Comparison of ENCODE assay signal across 25 cellular contexts in the genomic region with DNA sequence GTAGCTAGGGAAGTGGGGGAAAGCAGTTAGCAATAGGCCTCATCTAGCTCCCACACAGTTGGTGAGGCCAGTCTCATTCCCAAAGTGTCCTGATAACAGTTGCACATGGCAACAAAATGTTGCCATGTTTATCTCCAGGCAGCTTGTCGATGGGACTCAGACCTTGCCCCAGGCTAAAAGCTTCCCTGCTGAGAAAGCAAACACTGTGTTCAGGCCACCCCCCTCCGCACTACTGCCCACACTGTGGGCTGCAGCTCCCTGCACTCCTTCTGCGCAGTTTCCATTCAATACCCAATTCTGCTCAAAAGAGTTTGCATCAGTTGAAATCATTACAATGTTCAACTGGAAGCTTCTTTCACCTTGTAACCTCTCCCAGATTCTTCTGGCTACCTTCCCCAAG.
"Had no signal": no experiment of that assay in that cellular context is flagged by ENCODE, and none has a peak within 500 bp of the region (broad histone marks: within the 10 kb centered on the region; RNA-seq: fewer than 3 reads in every experiment).

No MANE protein-coding gene starts in this region.

- H3K4me1 ChIP-seq: adrenal gland, breast epithelium, Peyer's patch, SJCRH30 had no signal

- H3K36me3 ChIP-seq: adrenal gland, breast epithelium, Peyer's patch, SJCRH30 had no signal

- DNase-seq: activated CD4-positive, alpha-beta T cell treated with anti-CD3 and anti-CD28 coated beads for 48 hours; activated CD4-positive, alpha-beta T cell treated with anti-CD3 and anti-CD28 coated beads, Interleukin-2, amount 50 U/mL, for 4 hours; activated CD4-positive, CD25-positive, alpha-beta regulatory T cell treated with anti-CD3 and anti-CD28 coated beads, Interleukin-2, amount 50 U/mL, for 72 hours; activated CD8-positive, alpha-beta memory T cell treated with anti-CD3 and anti-CD28 coated beads, Interleukin-2, amount 50 U/mL, for 48 hours; activated CD8-positive, alpha-beta T cell treated with anti-CD3 and anti-CD28 coated beads, Interleukin-2, amount 10 ng/mL, durations not matched to agents 7 days and 5 days; activated naive CD4-positive, alpha-beta T cell treated with anti-CD3 and anti-CD28 coated beads, Interleukin-2, amount 50 U/mL, for 16 hours; activated naive CD8-positive, alpha-beta T cell treated with anti-CD3 and anti-CD28 coated beads, Interleukin-2, amount 10 ng/mL, durations not matched to agents 7 days and 5 days; activated T-cell treated with anti-CD3 and anti-CD28 coated beads, Interleukin-2, amount 50 U/mL, for 1 hour; adrenal gland; anterior cingulate cortex; central memory CD4-positive, alpha-beta T cell; NCI-H1092; NCI-H1436; NCI-H1930; NCI-H2171 treated with DMSO at 0.1 percent for 48 hours; NCI-H226; NCI-H526; Peyer's patch; Right ventricle myocardium superior; SJCRH30; SK-N-SH; SW 1271 had no signal

- H3K4me2 ChIP-seq: KMS-11, SK-N-SH had no signal

- H3K9ac ChIP-seq: KMS-11, SK-N-SH had no signal

- H3K27ac ChIP-seq: adrenal gland, breast epithelium, KMS-11, Peyer's patch, RWPE1, SJCRH30 had no signal

- H3K4me3 ChIP-seq: adrenal gland, breast epithelium, Peyer's patch, SJCRH30 had no signal

- ATAC-seq: activated CD8-positive, alpha-beta T cell treated with anti-CD3 and anti-CD28 coated beads, Interleukin-2, amount 10 ng/mL, durations not matched to agents 7 days and 5 days had no signal

- H3K27me3 ChIP-seq: adrenal gland, breast epithelium, Peyer's patch, SJCRH30 had no signal
